Comparison of ENCODE assay signal across 13 cellular contexts in genomic region chr4:3502941-3503936, GRCh38. TPM values are rescaled to one million over a fixed set of nuclear protein-coding genes. Genes with fewer than 3 reads are reported as not detected.
"Had no signal": no experiment of that assay in that cellular context is flagged by ENCODE, and none has a peak within 500 bp of the region (broad histone marks: within the 10 kb centered on the region; RNA-seq: fewer than 3 reads in every experiment).

No MANE protein-coding gene starts in this region.

- H3K4me3 ChIP-seq: cardiac muscle cell, esophagus squamous epithelium, SJCRH30, skin epidermis, transverse colon had no signal

- ATAC-seq: activated CD4-positive, CD25-positive, alpha-beta regulatory T cell treated with anti-CD3 and anti-CD28 coated beads, Interleukin-2, amount 50 U/mL, for 24 hours had no signal

- H3K27me3 ChIP-seq: cardiac muscle cell, esophagus squamous epithelium, SJCRH30, transverse colon had no signal

- H3K27me3 Mint-ChIP-seq: activated CD4-positive, alpha-beta memory T cell treated with anti-CD3 and anti-CD28 coated beads, Interleukin-2, amount 10 ng/mL, durations not matched to agents 7 days and 5 days had no signal

- H3K9me3 ChIP-seq: esophagus squamous epithelium, SJCRH30, transverse colon had no signal

- H3K27ac ChIP-seq: cardiac muscle cell, esophagus squamous epithelium, parathyroid adenoma, SJCRH30, skin epidermis, transverse colon had no signal

- H3K4me3 Mint-ChIP-seq: activated CD4-positive, alpha-beta memory T cell treated with anti-CD3 and anti-CD28 coated beads, Interleukin-2, amount 10 ng/mL, durations not matched to agents 7 days and 5 days had no signal

- DNase-seq: activated CD4-positive, alpha-beta memory T cell treated with anti-CD3 and anti-CD28 coated beads, Interleukin-2, amount 10 ng/mL, durations not matched to agents 7 days and 5 days; activated gamma-delta T cell; esophagus squamous epithelium; foreskin fibroblast; retina; SJCRH30; substantia nigra; transverse colon had no signal

- H3K4me1 ChIP-seq: esophagus squamous epithelium, parathyroid adenoma, SJCRH30, transverse colon had no signal

- H3K9me3 Mint-ChIP-seq: activated CD4-positive, alpha-beta memory T cell treated with anti-CD3 and anti-CD28 coated beads, Interleukin-2, amount 10 ng/mL, durations not matched to agents 7 days and 5 days had no signal

- H3K27ac Mint-ChIP-seq: activated CD4-positive, alpha-beta memory T cell treated with anti-CD3 and anti-CD28 coated beads, Interleukin-2, amount 10 ng/mL, durations not matched to agents 7 days and 5 days had no signal

RNA-seq across cellular contexts. Expression of gene DOK7, which starts 40.1 kb away (rescaled TPM):
- total RNA-seq: activated CD4-positive, alpha-beta memory T cell treated with anti-CD3 and anti-CD28 coated beads, Interleukin-2, amount 10 ng/mL, durations not matched to agents 7 days and 5 days; astrocyte had no signal
